ENCODE assay signal across 25 cellular contexts in the genomic region with DNA sequence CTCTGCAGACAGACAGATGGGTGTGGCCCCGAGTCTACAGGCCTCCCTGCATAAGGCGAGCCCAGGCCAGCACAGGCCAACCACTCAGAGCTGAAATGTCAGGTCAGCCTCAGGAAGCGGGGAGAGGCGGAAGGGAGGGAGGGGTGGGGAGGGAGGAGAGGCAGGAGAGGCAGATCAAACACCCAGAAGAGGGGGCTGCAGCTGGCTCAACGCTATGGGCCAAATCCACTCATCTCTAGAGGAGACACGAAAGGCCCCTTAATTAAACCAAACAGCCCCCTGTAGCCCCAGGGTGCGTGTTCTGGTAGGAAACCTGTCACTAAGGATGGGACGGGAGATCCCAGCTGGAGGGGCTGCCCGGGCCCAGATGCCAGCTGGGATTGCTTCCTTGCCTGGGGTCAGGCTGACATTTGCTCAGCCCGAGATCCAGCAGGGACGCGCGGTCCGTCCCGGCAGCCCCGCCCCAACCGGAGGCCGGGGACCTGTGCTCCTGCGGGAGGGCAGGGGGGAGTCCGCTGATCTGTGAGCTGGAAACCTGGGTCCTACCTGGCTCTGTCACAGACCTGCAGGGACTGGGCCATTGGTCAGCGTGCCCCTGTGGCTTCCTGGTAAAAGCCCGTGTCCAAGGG.
A peak's percentile ranks its signal among the peaks of the same experiment; 100 is the strongest.
DNase-seq lines count a peak whose midpoint lies in the region; ATAC-seq and TF ChIP-seq lines count a peak whose summit lies in the region.
"Had no signal": no experiment of that assay in that cellular context is flagged by ENCODE, and none has a peak within 500 bp of the region (broad histone marks: within the 10 kb centered on the region; RNA-seq: fewer than 3 reads in every experiment).

No MANE protein-coding gene starts in this region.

- H3K4me1 ChIP-seq in mammary epithelial cell (ENCODE audit: insufficient read depth, low read length) (peaks cover 5% of the 10 kb centered on the region), breast epithelium (no peaks in the 10 kb centered on the region), spleen (peaks cover 0 to 35% (median 5%) of the 10 kb centered on the region in 6 donors)
- H3K4me1 ChIP-seq: psoas muscle, upper lobe of right lung had no signal

- TF ChIP-seq CTCF in mammary epithelial cell (conservative IDR thresholded peaks at IDR 0.05 in 1 of 2, IDR thresholded peaks at IDR 0.05 in 1 of 2; ENCODE audit: extremely low read depth in 1 of 2, insufficient read depth in 1 of 2, low read depth in 1 of 2, low read length in 2 of 2), result no peak
- no peak for TF ChIP-seq CTCF in breast epithelium (IDR thresholded peaks at IDR 0.05)
- TF ChIP-seq CTCF in spleen (IDR thresholded peaks at IDR 0.05 in 8 of 11, conservative IDR thresholded peaks at IDR 0.05 in 3 of 11), result no peak
- no peak for TF ChIP-seq CTCF in activated CD8-positive, alpha-beta T cell treated with anti-CD3 and anti-CD28 coated beads for 36 hours (IDR thresholded peaks at IDR 0.05)

- no peaks in the 10 kb centered on the region for H3K9me3 Mint-ChIP-seq in activated CD8-positive, alpha-beta T cell treated with anti-CD3 and anti-CD28 coated beads for 36 hours
- H3K9me3 Mint-ChIP-seq: activated naive CD8-positive, alpha-beta T cell treated with anti-CD3 and anti-CD28 coated beads for 36 hours; immature natural killer cell had no signal

- 88% methylated on average over 12 of the region's 22 CpGs for WGBS in mammary epithelial cell (ENCODE audit: low coverage, missing lambda C conversion rate)
- WGBS in spleen, 5 donors, result 67 to 84% (median 78%) methylated on average over 6 to 22 of the region's 22 CpGs

- H3K4me2 ChIP-seq in mammary epithelial cell (ENCODE audit: insufficient read depth, low read depth, low read length), result no peak overlapping the region

- no peak overlapping the region for H2AFZ ChIP-seq in mammary epithelial cell (ENCODE audit: low read depth, low read length)

- POLR2A ChIA-PET in activated CD8-positive, alpha-beta T cell treated with anti-CD3 and anti-CD28 coated beads for 36 hours (lab: Charles Lee), result interaction anchor here (0.5 kb wide), 1 partner anchor 258 kb away, joined by 3 read pairs; no protein-coding TSS in a partner anchor

- H3K36me3 Mint-ChIP-seq in activated CD8-positive, alpha-beta T cell treated with anti-CD3 and anti-CD28 coated beads for 36 hours (ENCODE audit: low read depth), result no peaks in the 10 kb centered on the region
- H3K36me3 Mint-ChIP-seq: activated naive CD8-positive, alpha-beta T cell treated with anti-CD3 and anti-CD28 coated beads for 36 hours; immature natural killer cell had no signal

- in situ Hi-C loops in mammary epithelial cell (cut with MboI; ENCODE audit: low sequenced_read_pairs in 2 of 2), result no loop called here

- H3K27me3 ChIP-seq in mammary epithelial cell (ENCODE audit: insufficient read depth, low read length), result no peaks in the 10 kb centered on the region
- no peaks in the 10 kb centered on the region for H3K27me3 ChIP-seq in breast epithelium
- no peaks in the 10 kb centered on the region for H3K27me3 ChIP-seq in spleen (replicated peaks in 1 of 7)
- H3K27me3 ChIP-seq: heart left ventricle, neutrophil, upper lobe of right lung had no signal

- H3K27ac Mint-ChIP-seq in activated CD8-positive, alpha-beta T cell treated with anti-CD3 and anti-CD28 coated beads for 36 hours, result no peak overlapping the region
- H3K27ac Mint-ChIP-seq: activated naive CD8-positive, alpha-beta T cell treated with anti-CD3 and anti-CD28 coated beads for 36 hours; immature natural killer cell had no signal

- H3K27ac ChIP-seq in mammary epithelial cell (ENCODE audit: insufficient read depth, low read depth, low read length) (no peak overlapping the region), breast epithelium (no peak overlapping the region), spleen (peak overlapping the region in 7 of 8 donors; percentile 3 to 71 (median 60))
- H3K27ac ChIP-seq: heart left ventricle, neutrophil, psoas muscle, skin epidermis, upper lobe of right lung had no signal

- BruUV-seq in mammary epithelial cell (replicated peaks; lab: Mats Ljungman, UMichigan), result no TSS peak

- CTCF ChIA-PET in mammary epithelial cell (lab: Charles Lee; ENCODE audit: low non-redundant PET), result no interaction called here
- CTCF ChIA-PET in activated CD8-positive, alpha-beta T cell treated with anti-CD3 and anti-CD28 coated beads for 36 hours (lab: Charles Lee), result interaction anchor here (1.0 kb wide), 1 partner anchor 158 kb away, joined by 3 read pairs; no protein-coding TSS in a partner anchor

- TF ChIP-seq POLR2A in breast epithelium (IDR thresholded peaks at IDR 0.05) (no peak), spleen (IDR thresholded peaks at IDR 0.05) (no peak)

- ATAC-seq in esophagus mucosa (peak; percentile 43), GM19463 (IDR thresholded peaks at IDR 0.05; ENCODE audit: unreplicated experiment) (no peak)
- no peak for ATAC-seq in activated CD8-positive, alpha-beta T cell treated with anti-CD3 and anti-CD28 coated beads for 36 hours
- ATAC-seq: left ventricle myocardium superior, psoas muscle, upper lobe of right lung had no signal

- H3K4me1 Mint-ChIP-seq in activated CD8-positive, alpha-beta T cell treated with anti-CD3 and anti-CD28 coated beads for 36 hours (ENCODE audit: low read depth), result no peaks in the 10 kb centered on the region
- H3K4me1 Mint-ChIP-seq: activated naive CD8-positive, alpha-beta T cell treated with anti-CD3 and anti-CD28 coated beads for 36 hours; immature natural killer cell had no signal

- no peak overlapping the region for H3K4me3 Mint-ChIP-seq in activated CD8-positive, alpha-beta T cell treated with anti-CD3 and anti-CD28 coated beads for 36 hours
- H3K4me3 Mint-ChIP-seq: activated naive CD8-positive, alpha-beta T cell treated with anti-CD3 and anti-CD28 coated beads for 36 hours; immature natural killer cell had no signal

- dilution Hi-C loops in mammary epithelial cell (cut with HindIII; ENCODE audit: low sequenced_read_pairs), result no loop called here

- intact Hi-C loops in mammary epithelial cell (cut with micrococcal nuclease) (no loop called here), breast epithelium (cut with DNase I; ENCODE audit: low total_unique reads) (loop anchor here (5.0 to 10.0 kb wide), 2 partner anchors 49 to 1627 kb away; no protein-coding TSS in a partner anchor), spleen (cut with DNase I; ENCODE audit: low total_unique reads) (no loop called here)
- intact Hi-C loops in activated CD8-positive, alpha-beta T cell treated with anti-CD3 and anti-CD28 coated beads for 36 hours (cut with micrococcal nuclease), result no loop called here

- peaks cover 45% of the 10 kb centered on the region for H3K79me2 ChIP-seq in mammary epithelial cell (ENCODE audit: insufficient read depth, low read length)

- no peaks in the 10 kb centered on the region for H3K36me3 ChIP-seq in mammary epithelial cell (ENCODE audit: insufficient read depth, low read length)
- H3K36me3 ChIP-seq in breast epithelium, result no peaks in the 10 kb centered on the region
- peaks cover 0 to 20% (median 3%) of the 10 kb centered on the region in 6 donors for H3K36me3 ChIP-seq in spleen
- H3K36me3 ChIP-seq: neutrophil, upper lobe of right lung had no signal

- DNase-seq in mammary epithelial cell (peak; percentile 22), breast epithelium (ENCODE audit: low spot score in 2 of 2) (no peak), NCI-H82 treated with DMSO at 0.1 percent for 48 hours (lab: John Stamatoyannopoulos, UW; ENCODE audit: unreplicated experiment) (peak; percentile 13), spleen (no peak), superior temporal gyrus (ENCODE audit: extremely low spot score) (no peak)
- no peak for DNase-seq in activated CD8-positive, alpha-beta T cell treated with anti-CD3 and anti-CD28 coated beads for 36 hours
- DNase-seq: 8988T; activated naive CD8-positive, alpha-beta T cell treated with anti-CD3 and anti-CD28 coated beads for 36 hours; AML-193; EL; HCEC 1CT; immature natural killer cell; Kasumi-1; left ventricle myocardium superior; NCI-H1105 treated with DMSO at 0.1 percent for 48 hours; psoas muscle; stimulated activated CD4-positive, alpha-beta T cell treated with anti-CD3 and anti-CD28 coated beads, Interleukin-2, amount 100 ng/mL, for 48 hours; stimulated activated naive CD4-positive, alpha-beta T cell treated with Interleukin-2 at 50 U/mL for 16 hours; T-helper 2 cell; upper lobe of right lung had no signal

- H3K27me3 Mint-ChIP-seq in activated CD8-positive, alpha-beta T cell treated with anti-CD3 and anti-CD28 coated beads for 36 hours, result no peaks in the 10 kb centered on the region
- H3K27me3 Mint-ChIP-seq: activated naive CD8-positive, alpha-beta T cell treated with anti-CD3 and anti-CD28 coated beads for 36 hours had no signal

- H3K4me3 ChIP-seq in mammary epithelial cell (replicated peaks in 1 of 3; ENCODE audit: insufficient read depth in 1 of 3, low read depth in 2 of 3, low read length in 3 of 3) (no peak overlapping the region), breast epithelium (no peak overlapping the region), spleen (no peak overlapping the region)
- H3K4me3 ChIP-seq: heart left ventricle, psoas muscle, skin epidermis, upper lobe of right lung had no signal

- H3K9ac ChIP-seq in mammary epithelial cell (ENCODE audit: insufficient read depth, low read length), result no peak overlapping the region

- no peaks in the 10 kb centered on the region for H4K20me1 ChIP-seq in mammary epithelial cell (ENCODE audit: insufficient read depth, low read length)

- H3K9me3 ChIP-seq in mammary epithelial cell (replicated peaks; ENCODE audit: insufficient read depth, low read length), result no peaks in the 10 kb centered on the region
- H3K9me3 ChIP-seq in breast epithelium, result no peaks in the 10 kb centered on the region
- no peaks in the 10 kb centered on the region for H3K9me3 ChIP-seq in spleen
- H3K9me3 ChIP-seq: heart left ventricle, neutrophil, psoas muscle, upper lobe of right lung had no signal

Comparison
In these comparisons a context has a peak if more than half of its experiments do, and no peak if none do; other contexts are left out.
1. DNase-seq: peak in mammary epithelial cell (single experiment) and NCI-H82 treated with DMSO at 0.1 percent for 48 hours (single experiment); none in breast epithelium (0 of 2), spleen (single experiment), superior temporal gyrus (single experiment) and activated CD8-positive, alpha-beta T cell treated with anti-CD3 and anti-CD28 coated beads for 36 hours (single experiment).
2. H3K27ac ChIP-seq: peak in spleen (7 of 8); none in mammary epithelial cell (single experiment) and breast epithelium (0 of 2).